ENCODE assay signal across 24 cellular contexts in the genomic region with DNA sequence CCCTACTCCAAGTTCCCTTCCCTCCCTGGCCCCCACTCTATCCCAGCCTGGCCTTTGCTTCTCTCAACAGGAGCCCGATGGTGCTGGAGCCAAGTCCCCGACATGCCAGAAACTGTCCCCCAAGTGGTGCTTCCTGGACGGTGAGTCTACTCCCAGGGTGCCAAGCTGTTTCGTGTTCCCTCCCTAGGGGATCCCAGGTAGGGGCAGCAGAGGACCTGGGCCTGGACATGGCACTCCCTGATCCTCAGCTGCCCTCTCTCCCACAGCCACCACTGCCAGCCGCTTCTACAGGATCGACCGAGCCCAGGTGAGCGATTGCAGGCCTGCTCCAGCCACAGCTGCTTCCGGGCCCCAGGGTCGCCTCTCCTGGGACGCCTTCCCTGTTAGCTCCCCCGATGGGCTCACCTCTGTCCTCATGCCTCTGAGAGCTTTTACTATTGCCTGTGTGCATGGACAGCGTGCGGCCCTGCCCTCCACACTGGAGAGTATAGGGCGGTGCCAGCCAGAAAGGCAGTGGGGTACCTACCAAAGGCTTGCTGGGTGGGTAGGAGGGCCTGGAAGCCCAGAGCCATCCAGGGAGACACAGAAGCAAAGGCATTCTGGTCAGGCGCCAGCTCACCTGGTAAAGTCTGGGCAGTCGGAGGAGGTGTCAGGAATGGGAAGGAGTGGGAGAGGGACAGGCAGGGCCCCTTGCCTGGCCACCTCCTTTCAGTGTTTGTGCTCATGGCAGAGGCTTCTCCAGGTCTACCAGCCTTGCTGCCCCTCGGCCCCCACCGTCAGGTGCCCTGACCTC. TPM values are rescaled to one million over a fixed set of nuclear protein-coding genes. Genes with fewer than 3 reads are reported as not detected.
"Had no signal": no experiment of that assay in that cellular context is flagged by ENCODE, and none has a peak within 500 bp of the region (broad histone marks: within the 10 kb centered on the region; RNA-seq: fewer than 3 reads in every experiment).

No MANE protein-coding gene starts in this region.

- ATAC-seq: HepG2, Panc1 had no signal

- H3K4me3 ChIP-seq: MG63, SJSA1, SK-N-MC had no signal

- H3K27ac ChIP-seq: SJSA1, SK-N-MC had no signal

- DNase-seq: IMR-90, Karpas-422, KG1, MG63, NCI-H1092, NCI-H1105 treated with DMSO at 0.1 percent for 48 hours, NCI-H1417 treated with DMSO at 0.1 percent for 48 hours, NCI-H146, NCI-H1694 treated with DMSO at 0.1 percent for 48 hours, NCI-H1930, NCI-H2081, NCI-H2107, NCI-H226, NCI-H446, NCI-H510A, NCI-H524 treated with DMSO at 0.1 percent for 48 hours, NCI-H69, NCI-H774, Right ventricle myocardium superior, SIG-M5 had no signal

- H3K36me3 ChIP-seq: MG63 had no signal

- H3K27me3 ChIP-seq: MG63, SJSA1 had no signal

- H3K9me3 ChIP-seq: MG63, SJSA1 had no signal

RNA-seq across cellular contexts. Expression of a gene that starts 15.1 kb away (rescaled TPM):
- total RNA-seq: Right ventricle myocardium superior had no signal
